15 cellular contexts compared by ENCODE assay signal in the genomic region with DNA sequence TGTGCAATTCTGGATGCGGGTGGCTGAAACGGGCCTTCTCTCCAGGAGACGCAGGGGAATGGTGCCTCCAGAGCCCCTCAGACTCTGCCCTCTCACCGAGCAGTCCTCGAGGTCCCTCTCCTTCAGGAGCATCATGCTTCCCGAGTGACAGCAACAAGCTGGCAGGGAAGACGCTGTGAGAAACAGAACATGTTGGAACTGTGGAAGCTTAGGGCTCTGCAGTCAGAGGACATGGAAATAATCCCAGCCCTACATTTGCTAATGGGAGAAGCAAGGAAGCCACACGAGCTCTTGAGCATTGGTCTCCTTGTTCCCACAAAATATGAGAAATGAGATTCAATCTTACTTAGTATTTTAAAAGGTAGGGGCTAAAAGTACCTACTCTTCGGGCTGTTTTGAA.
"Had no signal": no experiment of that assay in that cellular context is flagged by ENCODE, and none has a peak within 500 bp of the region (broad histone marks: within the 10 kb centered on the region; RNA-seq: fewer than 3 reads in every experiment).

No MANE protein-coding gene starts in this region.

- H3K4me3 Mint-ChIP-seq: neural progenitor cell had no signal

- ATAC-seq: body of pancreas; stimulated activated naive CD8-positive, alpha-beta T cell treated with anti-CD3 and anti-CD28 coated beads, Interleukin-15, amount 100 ng/mL, for 72 hours had no signal

- H3K27ac ChIP-seq: body of pancreas, hepatocyte, left ventricle myocardium inferior, neural progenitor cell, ovary, thoracic aorta had no signal

- H3K27me3 ChIP-seq: body of pancreas, hepatocyte, neural progenitor cell, ovary had no signal

- H3K36me3 ChIP-seq: left ventricle myocardium inferior, neural progenitor cell, ovary, thoracic aorta had no signal

- H3K27me3 Mint-ChIP-seq: stimulated activated naive CD8-positive, alpha-beta T cell treated with anti-CD3 and anti-CD28 coated beads, Interleukin-15, amount 100 ng/mL, for 72 hours had no signal

- H3K4me1 ChIP-seq: left ventricle myocardium inferior had no signal

- H3K9me3 ChIP-seq: body of pancreas, ovary, thoracic aorta had no signal

- H3K4me3 ChIP-seq: body of pancreas, hepatocyte, left ventricle myocardium inferior, neural progenitor cell, ovary, thoracic aorta had no signal

- H3K27ac Mint-ChIP-seq: neural progenitor cell had no signal

- DNase-seq: activated CD4-positive, CD25-positive, alpha-beta regulatory T cell; activated naive CD4-positive, alpha-beta T cell treated with anti-CD3 and anti-CD28 coated beads, Interleukin-2, amount 50 U/mL, for 16 hours; amniotic stem cell; body of pancreas; central memory CD4-positive, alpha-beta T cell; kidney; left ventricle myocardium inferior; mesendoderm; ovary; stimulated activated CD4-positive, alpha-beta T cell treated with anti-CD3 and anti-CD28 coated beads, Interleukin-2, amount 100 ng/mL, for 48 hours; stimulated activated CD8-positive, alpha-beta memory T cell treated with anti-CD3 and anti-CD28 coated beads, Interleukin-4, amount 100 ng/mL, for 48 hours; stimulated activated naive CD8-positive, alpha-beta T cell treated with anti-CD3 and anti-CD28 coated beads, Interleukin-15, amount 100 ng/mL, for 72 hours had no signal
